Comparison of ENCODE assay signal across 1 cellular context in genomic region chr12:4562034-4562657, GRCh38.
TF ChIP-seq lines count a peak whose summit lies in the region.

Gene DYRK4 (plus strand): TSS chr12:4562208. CDS start chr12:4562246, 38 bp downstream.

TF ChIP-seq in HepG2, 621 proteins besides CTCF, POLR2A, EP300 and RAD21 (continued from another document and continues in another):
- TF ChIP-seq ZNF597 (CRISPR knock-in tag; IDR thresholded peaks at IDR 0.05) (no peak), LRRFIP1 (CRISPR knock-in tag; conservative IDR thresholded peaks at IDR 0.05) (no peak), TCF7L2 (IDR thresholded peaks at IDR 0.05; ENCODE audit: low read depth, low read length) (no peak), ZBTB38 (CRISPR knock-in tag; IDR thresholded peaks at IDR 0.05) (peak; percentile 83; the same call in 1 of the 2 replicates), DMTF1 (CRISPR knock-in tag; IDR thresholded peaks at IDR 0.05) (no peak), KAT7 (CRISPR knock-in tag; IDR thresholded peaks at IDR 0.05; ENCODE audit: borderline replicate concordance) (no peak), PRDM4 (CRISPR knock-in tag; IDR thresholded peaks at IDR 0.05; ENCODE audit: borderline replicate concordance) (no peak), ATF5 (CRISPR knock-in tag; IDR thresholded peaks at IDR 0.05; ENCODE audit: low read depth) (0 out of 2 replicates have a peak, but pooled peaks have one; percentile 87), PRPF4 (IDR thresholded peaks at IDR 0.05; ENCODE audit: low read depth, low read length, poor library complexity, severe bottlenecking) (no peak), ZBTB33 (CRISPR knock-in tag; IDR thresholded peaks at IDR 0.05) (no peak), HNF1B (CRISPR knock-in tag; IDR thresholded peaks at IDR 0.05) (peak; percentile 21; the same call in 1 of the 2 replicates), TRIM22 (IDR thresholded peaks at IDR 0.05) (no peak), RFX1 (IDR thresholded peaks at IDR 0.05) (peak; percentile 76), SRY (CRISPR knock-in tag; IDR thresholded peaks at IDR 0.05) (peak; percentile 59; the same call in 1 of the 2 replicates), SP4 (CRISPR knock-in tag; IDR thresholded peaks at IDR 0.05) (peak; percentile 37; the same call in 1 of the 2 replicates), ARHGAP35 (CRISPR knock-in tag; IDR thresholded peaks at IDR 0.05; ENCODE audit: borderline replicate concordance) (peak; percentile 91; the same call in 1 of the 2 replicates), ZNF382 (CRISPR knock-in tag; IDR thresholded peaks at IDR 0.05; ENCODE audit: borderline replicate concordance) (no peak), NCOA2 (CRISPR knock-in tag; IDR thresholded peaks at IDR 0.05) (no peak), MED8 (CRISPR knock-in tag; IDR thresholded peaks at IDR 0.05; ENCODE audit: insufficient replicate concordance) (no peak), THAP11 (CRISPR knock-in tag; IDR thresholded peaks at IDR 0.05) (0 out of 2 replicates have a peak, but pooled peaks have one; percentile 30), HNRNPLL (IDR thresholded peaks at IDR 0.05; ENCODE audit: low read depth, low read length, poor library complexity, severe bottlenecking) (peak; percentile 88), EED (CRISPR knock-in tag; IDR thresholded peaks at IDR 0.05) (no peak), ZNF761 (CRISPR knock-in tag; conservative IDR thresholded peaks at IDR 0.05) (0 out of 2 replicates have a peak, but pooled peaks have one; percentile 28), FOXA3 (CRISPR knock-in tag; IDR thresholded peaks at IDR 0.05) (no peak), BATF2 (CRISPR knock-in tag; IDR thresholded peaks at IDR 0.05) (0 out of 2 replicates have a peak, but pooled peaks have one; percentile 38), MIER3 (CRISPR knock-in tag; IDR thresholded peaks at IDR 0.05; ENCODE audit: borderline replicate concordance) (no peak), ZNF362 (CRISPR knock-in tag; IDR thresholded peaks at IDR 0.05; ENCODE audit: borderline replicate concordance) (no peak), MIER2 (CRISPR knock-in tag; IDR thresholded peaks at IDR 0.05) (no peak), MEIS1 (CRISPR knock-in tag; IDR thresholded peaks at IDR 0.05; ENCODE audit: borderline replicate concordance) (0 out of 2 replicates have a peak, but pooled peaks have one; percentile 29), ZNF558 (CRISPR knock-in tag; IDR thresholded peaks at IDR 0.05; ENCODE audit: borderline replicate concordance) (peak; percentile 47; the same call in 1 of the 2 replicates), ZNF770 (CRISPR knock-in tag; IDR thresholded peaks at IDR 0.05) (peak; percentile 46), ZNF616 (CRISPR knock-in tag; IDR thresholded peaks at IDR 0.05; ENCODE audit: low read depth) (no peak), ZNF576 (CRISPR knock-in tag; IDR thresholded peaks at IDR 0.05) (no peak), PHF20 (CRISPR knock-in tag; IDR thresholded peaks at IDR 0.05) (no peak), REPIN1 (CRISPR knock-in tag; IDR thresholded peaks at IDR 0.05; ENCODE audit: borderline replicate concordance, low read depth) (0 out of 2 replicates have a peak, but pooled peaks have one; percentile 70), ZSCAN5A (CRISPR knock-in tag; IDR thresholded peaks at IDR 0.05; ENCODE audit: borderline replicate concordance) (peak; percentile 77; the same call in 1 of the 2 replicates), ZNF446 (CRISPR knock-in tag; IDR thresholded peaks at IDR 0.05) (no peak), SIN3A (IDR thresholded peaks at IDR 0.05; ENCODE audit: borderline replicate concordance, low read depth, low read length) (no peak)
